18 cellular contexts compared by ENCODE assay signal in the genomic region with DNA sequence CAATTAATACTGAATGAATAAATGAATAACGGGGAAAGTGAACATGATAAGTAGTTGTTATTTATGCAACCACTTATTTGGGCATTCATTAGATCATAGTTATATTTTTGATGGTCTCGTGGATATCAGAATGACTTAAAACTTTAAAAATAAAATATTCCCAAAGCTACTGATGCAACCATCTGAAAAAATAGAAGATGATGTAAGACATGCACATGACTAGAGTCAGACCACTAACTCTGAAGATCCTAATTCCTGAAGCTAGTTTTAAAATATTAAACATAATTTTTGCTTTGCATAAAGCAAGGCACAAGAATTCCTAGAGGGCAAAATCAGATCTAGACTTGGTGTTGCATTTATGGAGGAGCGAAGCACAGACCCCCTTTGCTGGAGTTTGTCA.
"Had no signal": no experiment of that assay in that cellular context is flagged by ENCODE, and none has a peak within 500 bp of the region (broad histone marks: within the 10 kb centered on the region; RNA-seq: fewer than 3 reads in every experiment).

No MANE protein-coding gene starts in this region.

- DNase-seq: activated CD4-positive, alpha-beta memory T cell treated with anti-CD3 and anti-CD28 coated beads, Interleukin-2, amount 10 ng/mL, durations not matched to agents 7 days and 5 days; activated CD4-positive, alpha-beta T cell treated with anti-CD3 and anti-CD28 coated beads for 48 hours; activated CD4-positive, CD25-positive, alpha-beta regulatory T cell; activated CD8-positive, alpha-beta memory T cell treated with anti-CD3 and anti-CD28 coated beads, Interleukin-2, amount 10 ng/mL, durations not matched to agents 7 days and 5 days; activated naive CD4-positive, alpha-beta T cell; activated naive CD8-positive, alpha-beta T cell treated with anti-CD3 and anti-CD28 coated beads for 36 hours; amygdala; dorsolateral prefrontal cortex; left ventricle myocardium superior; natural killer cell; pancreas; stimulated activated CD4-positive, alpha-beta T cell treated with anti-CD3 and anti-CD28 coated beads, Interleukin-1b, Interleukin-23, amount 100 ng/mL, for 48 hours; stimulated activated CD8-positive, alpha-beta memory T cell treated with anti-CD3 and anti-CD28 coated beads, Interleukin-4, amount 100 ng/mL, for 48 hours; stimulated activated naive CD4-positive, alpha-beta T cell; T-cell; T-helper 9 cell; thyroid gland had no signal

- H3K9me3 ChIP-seq: pancreas, thyroid gland had no signal

- H3K27me3 ChIP-seq: pancreas, thyroid gland had no signal

- H3K36me3 Mint-ChIP-seq: activated CD8-positive, alpha-beta memory T cell treated with anti-CD3 and anti-CD28 coated beads, Interleukin-2, amount 10 ng/mL, durations not matched to agents 7 days and 5 days; activated naive CD8-positive, alpha-beta T cell treated with anti-CD3 and anti-CD28 coated beads for 36 hours; natural killer cell; T-cell had no signal

- H3K27ac ChIP-seq: dorsolateral prefrontal cortex, pancreas, thyroid gland had no signal

- H3K27ac Mint-ChIP-seq: activated CD4-positive, alpha-beta memory T cell treated with anti-CD3 and anti-CD28 coated beads, Interleukin-2, amount 10 ng/mL, durations not matched to agents 7 days and 5 days; activated CD8-positive, alpha-beta memory T cell treated with anti-CD3 and anti-CD28 coated beads, Interleukin-2, amount 10 ng/mL, durations not matched to agents 7 days and 5 days; activated naive CD8-positive, alpha-beta T cell treated with anti-CD3 and anti-CD28 coated beads for 36 hours; activated T-helper 17 cell treated with anti-CD3 and anti-CD28 coated beads, Interleukin-2, amount 50 U/mL, for 72 hours; natural killer cell; T-cell had no signal

- H3K27me3 Mint-ChIP-seq: activated CD4-positive, alpha-beta memory T cell treated with anti-CD3 and anti-CD28 coated beads, Interleukin-2, amount 10 ng/mL, durations not matched to agents 7 days and 5 days; activated CD8-positive, alpha-beta memory T cell treated with anti-CD3 and anti-CD28 coated beads, Interleukin-2, amount 10 ng/mL, durations not matched to agents 7 days and 5 days had no signal

- H3K4me3 Mint-ChIP-seq: activated CD4-positive, alpha-beta memory T cell treated with anti-CD3 and anti-CD28 coated beads, Interleukin-2, amount 10 ng/mL, durations not matched to agents 7 days and 5 days; activated CD8-positive, alpha-beta memory T cell treated with anti-CD3 and anti-CD28 coated beads, Interleukin-2, amount 10 ng/mL, durations not matched to agents 7 days and 5 days; activated naive CD8-positive, alpha-beta T cell treated with anti-CD3 and anti-CD28 coated beads for 36 hours; activated T-helper 17 cell treated with anti-CD3 and anti-CD28 coated beads, Interleukin-2, amount 50 U/mL, for 72 hours; natural killer cell; T-cell had no signal

- H3K4me1 ChIP-seq: pancreas had no signal

- H3K4me1 Mint-ChIP-seq: activated CD4-positive, alpha-beta memory T cell treated with anti-CD3 and anti-CD28 coated beads, Interleukin-2, amount 10 ng/mL, durations not matched to agents 7 days and 5 days; activated CD8-positive, alpha-beta memory T cell treated with anti-CD3 and anti-CD28 coated beads, Interleukin-2, amount 10 ng/mL, durations not matched to agents 7 days and 5 days; activated naive CD8-positive, alpha-beta T cell treated with anti-CD3 and anti-CD28 coated beads for 36 hours; activated T-helper 17 cell treated with anti-CD3 and anti-CD28 coated beads, Interleukin-2, amount 50 U/mL, for 72 hours; natural killer cell; T-cell had no signal

- H3K36me3 ChIP-seq: pancreas, thyroid gland had no signal

- H3K4me3 ChIP-seq: dorsolateral prefrontal cortex, pancreas, thyroid gland had no signal

- H3K9me3 Mint-ChIP-seq: activated CD4-positive, alpha-beta memory T cell treated with anti-CD3 and anti-CD28 coated beads, Interleukin-2, amount 10 ng/mL, durations not matched to agents 7 days and 5 days had no signal
